Comparison of ENCODE assay signal across 22 cellular contexts in the genomic region with DNA sequence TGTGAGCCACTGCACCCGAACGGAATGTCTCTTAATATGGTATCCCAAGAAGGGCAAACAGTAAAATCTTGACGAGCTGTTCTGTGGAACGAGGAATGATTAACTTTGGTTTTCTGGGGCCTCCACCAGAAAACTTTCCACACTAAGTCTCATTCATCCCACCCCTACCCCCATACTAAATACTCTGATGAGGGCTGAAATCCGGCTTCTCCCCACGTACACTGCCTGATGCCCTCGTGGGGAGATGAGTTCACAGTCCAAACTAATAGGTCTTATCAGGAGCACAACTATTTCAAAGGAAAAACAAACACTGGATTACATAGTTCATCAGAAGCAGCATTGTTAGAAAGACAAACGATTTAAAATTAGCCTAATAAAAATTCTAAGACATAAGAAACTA.
"Had no signal": no experiment of that assay in that cellular context is flagged by ENCODE, and none has a peak within 500 bp of the region (broad histone marks: within the 10 kb centered on the region; RNA-seq: fewer than 3 reads in every experiment).

No MANE protein-coding gene starts in this region.

- H3K36me3 ChIP-seq: esophagus muscularis mucosa, gastroesophageal sphincter, heart left ventricle, left lung, lower lobe of right lung had no signal

- H3K27ac Mint-ChIP-seq: naive B cell had no signal

- H3K27ac ChIP-seq: coronary artery, dorsolateral prefrontal cortex, esophagus muscularis mucosa, foreskin keratinocyte, gastroesophageal sphincter, heart left ventricle, left lung, lower lobe of right lung had no signal

- H3K4me3 ChIP-seq: coronary artery, dorsolateral prefrontal cortex, esophagus muscularis mucosa, gastroesophageal sphincter, heart left ventricle, left lung, lower lobe of right lung, mucosa of descending colon had no signal

- FAIRE-seq: endothelial cell of umbilical vein, frontal cortex, islet of Langerhans, keratinocyte had no signal

- DNase-seq: dermis blood vessel endothelial cell; dorsolateral prefrontal cortex; effector CD4-positive, alpha-beta T cell; effector memory CD4-positive, alpha-beta T cell; foreskin keratinocyte; heart left ventricle; hippocampal formation; left cardiac atrium; left lung; left ventricle myocardium superior; lower lobe of right lung; mesenchymal stem cell; mucosa of descending colon; naive B cell had no signal

- H3K4me1 ChIP-seq: esophagus muscularis mucosa, gastroesophageal sphincter, heart left ventricle, left lung, lower lobe of right lung had no signal

- H3K4me1 Mint-ChIP-seq: naive B cell had no signal

- H3K27me3 ChIP-seq: dorsolateral prefrontal cortex, esophagus muscularis mucosa, foreskin keratinocyte, gastroesophageal sphincter, heart left ventricle, left lung had no signal

- ATAC-seq: foreskin keratinocyte, gastroesophageal sphincter, heart left ventricle, left cardiac atrium, left lung, left ventricle myocardium superior, lower lobe of right lung, mucosa of descending colon had no signal

- H3K9me3 ChIP-seq: lower lobe of right lung had no signal

- H3K4me3 Mint-ChIP-seq: mesothelial cell of epicardium, naive B cell had no signal
